Comparison of ENCODE assay signal across 8 cellular contexts in genomic region chr15:42494998-42495360, GRCh38. TPM values are rescaled to one million over a fixed set of nuclear protein-coding genes. Genes with fewer than 3 reads are reported as not detected.
DNase-seq lines count a peak whose midpoint lies in the region; ATAC-seq and TF ChIP-seq lines count a peak whose summit lies in the region.

No MANE protein-coding gene starts in this region.

- H3K9me3 ChIP-seq in heart left ventricle: no peaks in the 10 kb centered on the region
- H3K9me3 ChIP-seq in ovary: no peaks in the 10 kb centered on the region

- TF ChIP-seq POLR2A in heart left ventricle (IDR thresholded peaks at IDR 0.05) (no peak), ovary (IDR thresholded peaks at IDR 0.05) (no peak)

- peak; percentile 62 for DNase-seq in Daoy (ENCODE audit: low read depth)
- DNase-seq in LNCaP clone FGC (ENCODE audit: low read depth): no peak
- peak in 4 of 5 donors; percentile 44 to 81 (median 64) for DNase-seq in heart left ventricle
- peak in 1 of 5 donors; percentile 48 for DNase-seq in ovary
- DNase-seq in stimulated activated CD4-positive, alpha-beta T cell treated with anti-CD3 and anti-CD28 coated beads, Interleukin-15, amount 100 ng/mL, for 24 hours: no peak
- DNase-seq in KBM-7: no peak

- H3K27me3 ChIP-seq in heart left ventricle (no peaks in the 10 kb centered on the region), ovary (no peaks in the 10 kb centered on the region)

- no peaks in the 10 kb centered on the region for H3K36me3 ChIP-seq in heart left ventricle
- H3K36me3 ChIP-seq in ovary: no peaks in the 10 kb centered on the region

- H3K4me1 ChIP-seq in heart left ventricle (peaks cover 0 to 82% (median 38%) of the 10 kb centered on the region in 12 donors), ovary (ENCODE audit: insufficient read depth) (peaks cover 6% of the 10 kb centered on the region)

- TF ChIP-seq CTCF in LNCaP clone FGC (IDR thresholded peaks at IDR 0.05; ENCODE audit: control insufficient read depth, extremely low read depth, insufficient read depth) (no peak), heart left ventricle (IDR thresholded peaks at IDR 0.05) (no peak), ovary (IDR thresholded peaks at IDR 0.05) (no peak)

- in situ Hi-C loops in KBM-7 (cut with MboI; ENCODE audit: low pct_unique_long_range_greater_than_20kb, low sequenced_read_pairs): no loop called here

- intact Hi-C loops in heart left ventricle (cut with DNase I) (loop anchor here in 2 of 10 donors (5.0 to 10.0 kb wide), 2 partner anchors 52 to 220 kb away; partner anchors contain the start of genes HAUS2 (in 2 of the 2), LRRC57 (in 2 of the 2), GANC (in 1 of the 2) and TMEM87A (in 1 of the 2)), ovary (cut with DNase I) (no loop called here)

- H3K4me3 ChIP-seq in LNCaP clone FGC (ENCODE audit: low read depth, low read length) (peak overlapping the region; percentile 74), heart left ventricle (peak overlapping the region; percentile 9 to 87 (median 74)), ovary (peak overlapping the region; percentile 54)

- peak overlapping the region; percentile 48 for H3K27ac ChIP-seq in adipose tissue (ENCODE audit: low read depth, low read length)
- peak overlapping the region; percentile 82 to 97 (median 93) for H3K27ac ChIP-seq in heart left ventricle
- peak overlapping the region; percentile 73 to 79 for H3K27ac ChIP-seq in ovary

- peak; percentile 11 to 69 (median 37) for ATAC-seq in heart left ventricle
- no peak for ATAC-seq in HG03175 (IDR thresholded peaks at IDR 0.05; ENCODE audit: unreplicated experiment)

- WGBS in adipose tissue, 3 donors: 2 to 4% (median 3%) methylated on average over 10 of the region's 10 CpGs
- 5 to 14% (median 9%) methylated on average over 10 of the region's 10 CpGs for WGBS in heart left ventricle, 4 donors
- 2 to 3% (median 2%) methylated on average over 10 of the region's 10 CpGs for WGBS in ovary, 3 donors

- no peak for TF ChIP-seq EP300 in ovary (IDR thresholded peaks at IDR 0.05)

RNA-seq across cellular contexts. Expression of gene SNAP23, which starts 0.5 kb away (rescaled TPM):
- total RNA-seq in Daoy (2014; rRNA removed; shearing (Covaris generic)): 59.8 and 63.4 TPM in 2 replicates
- 10 to 100 TPM; 19.3 to 70.4 (median 38.9) TPM for polyA plus RNA-seq in adipose tissue
- 10 to 100 TPM; 29.9 to 74.8 (median 43.3) TPM for total RNA-seq in heart left ventricle
- polyA plus RNA-seq in heart left ventricle: 10 to 100 TPM; 28.6 to 37.6 TPM
- total RNA-seq in ovary: 10 to 100 TPM; 37.9 to 58.9 (median 53.0) TPM
- polyA plus RNA-seq in ovary: 10 to 100 TPM; 39.3 to 93.0 TPM

RNA-seq across cellular contexts. Expression of gene ZNF106, which starts 4.0 kb away (rescaled TPM):
- 26.5 and 29.4 TPM in 2 replicates for total RNA-seq in Daoy (2014; rRNA removed; shearing (Covaris generic))
- 10 to 100 TPM in 2 of 3 donors, 1 to 10 TPM in 1; 6.8 to 30.7 (median 24.2) TPM for polyA plus RNA-seq in adipose tissue
- total RNA-seq in heart left ventricle: 100 to 1,000 TPM; 335 to 999 (median 717) TPM
- polyA plus RNA-seq in heart left ventricle: 100 to 1,000 TPM; 135 to 196 TPM
- total RNA-seq in ovary: 10 to 100 TPM; 27.5 to 59.0 (median 43.4) TPM
- 10 to 100 TPM; 12.2 to 44.1 TPM for polyA plus RNA-seq in ovary

RNA-seq across cellular contexts. Expression of gene LRRC57, which starts 53.6 kb away (rescaled TPM):
- total RNA-seq in Daoy (2014; rRNA removed; shearing (Covaris generic)): 12.1 and 13.3 TPM in 2 replicates
- polyA plus RNA-seq in adipose tissue: 10 to 100 TPM in 1 of 3 donors, 1 to 10 TPM in 2; 6.2 to 10.7 (median 7.3) TPM
- total RNA-seq in heart left ventricle: 10 to 100 TPM; 10.6 to 25.9 (median 20.0) TPM
- polyA plus RNA-seq in heart left ventricle: 10 to 100 TPM in 1 of 2 donors, 1 to 10 TPM in 1; 5.2 to 13.7 TPM
- total RNA-seq in ovary: 10 to 100 TPM; 13.2 to 28.7 (median 17.7) TPM
- polyA plus RNA-seq in ovary: 10 to 100 TPM in 1 of 2 donors, 1 to 10 TPM in 1; 7.9 to 19.2 TPM

RNA-seq across cellular contexts. Expression of gene HAUS2, which starts 53.7 kb away (rescaled TPM):
- total RNA-seq in Daoy (2014; rRNA removed; shearing (Covaris generic)): 55.5 and 69.5 TPM in 2 replicates
- polyA plus RNA-seq in adipose tissue: 10 to 100 TPM in 2 of 3 donors, 1 to 10 TPM in 1; 8.1 to 17.8 (median 13.8) TPM
- 10 to 100 TPM; 10.5 to 27.8 (median 13.7) TPM for total RNA-seq in heart left ventricle
- 10 to 100 TPM in 1 of 2 donors, 1 to 10 TPM in 1; 8.6 to 18.9 TPM for polyA plus RNA-seq in heart left ventricle
- 10 to 100 TPM; 11.1 to 22.9 (median 17.8) TPM for total RNA-seq in ovary
- 10 to 100 TPM; 13.2 to 18.7 TPM for polyA plus RNA-seq in ovary

Comparison
In these comparisons a context has a peak if more than half of its experiments do, and no peak if none do; other contexts are left out.
1. DNase-seq: peak in Daoy (single experiment) and heart left ventricle (4 of 5); none in LNCaP clone FGC (single experiment), stimulated activated CD4-positive, alpha-beta T cell treated with anti-CD3 and anti-CD28 coated beads, Interleukin-15, amount 100 ng/mL, for 24 hours (single experiment) and KBM-7 (single experiment).
2. RNA of gene ZNF106, which starts 4.0 kb away (total RNA-seq): 335 to 999 TPM in heart left ventricle; 27.5 to 59.0 TPM in ovary and 26.5 to 29.4 TPM in Daoy; every median in the first group is over 4 times any median in the second.
3. Peak in every context shown above with its lines, with median percentiles within 50 percentile points of each other: H3K4me3 ChIP-seq and H3K27ac ChIP-seq.